ENCODE assay signal across 8 cellular contexts in the genomic region with DNA sequence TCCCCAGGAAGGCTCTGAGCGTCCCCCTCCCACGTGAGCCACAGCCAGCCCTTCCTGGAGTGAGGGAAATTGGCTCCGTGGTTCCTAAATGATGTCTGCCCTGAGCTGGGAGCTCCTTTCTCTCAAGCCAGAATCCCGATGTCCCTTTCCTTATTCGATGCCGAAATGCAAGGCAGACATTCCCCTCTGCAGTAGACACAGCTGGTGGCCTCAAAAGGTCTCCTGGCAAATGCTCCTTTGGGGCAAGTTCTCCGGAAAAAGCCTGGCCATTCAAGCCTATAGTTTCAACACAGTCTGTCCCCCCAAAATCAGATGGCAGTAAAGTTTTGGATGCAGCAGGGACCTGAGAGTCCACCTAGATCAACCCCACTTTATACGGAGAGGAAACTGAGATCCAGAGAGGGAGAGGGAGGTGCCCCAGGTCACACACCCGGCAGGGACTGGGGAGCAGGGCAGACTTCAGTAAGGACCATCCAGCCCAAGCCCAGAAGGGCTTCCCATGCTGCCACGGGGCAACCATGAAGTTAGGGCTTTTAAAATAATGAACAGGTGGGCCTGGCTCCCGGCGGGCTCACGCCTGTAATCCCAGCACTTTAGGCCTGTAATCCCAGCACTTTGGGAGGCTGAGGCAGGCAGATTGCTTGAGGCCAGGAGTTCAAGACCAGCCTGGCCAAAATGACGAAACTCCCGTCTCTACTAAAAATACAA.
DNase-seq lines count a peak whose midpoint lies in the region; ATAC-seq lines count a peak whose summit lies in the region.

No MANE protein-coding gene starts in this region.

- H3K9me3 Mint-ChIP-seq in activated T-cell treated with anti-CD3 and anti-CD28 coated beads, Interleukin-2, amount 50 U/mL, for 4 hours = no peaks in the 10 kb centered on the region
- H3K9me3 Mint-ChIP-seq in activated CD4-positive, alpha-beta memory T cell treated with anti-CD3 and anti-CD28 coated beads, Interleukin-2, amount 10 ng/mL, durations not matched to agents 7 days and 5 days = no peaks in the 10 kb centered on the region

- no peaks in the 10 kb centered on the region for H3K36me3 Mint-ChIP-seq in activated T-cell treated with anti-CD3 and anti-CD28 coated beads, Interleukin-2, amount 50 U/mL, for 4 hours (ENCODE audit: insufficient read depth)
- H3K36me3 Mint-ChIP-seq in activated CD4-positive, alpha-beta memory T cell treated with anti-CD3 and anti-CD28 coated beads, Interleukin-2, amount 10 ng/mL, durations not matched to agents 7 days and 5 days (ENCODE audit: low read depth) = no peaks in the 10 kb centered on the region

- peaks cover 19% of the 10 kb centered on the region; the same call in 1 of the 2 replicates for H3K4me1 ChIP-seq in iPS-20b (ENCODE audit: insufficient read depth, low read length)

- H3K9me3 ChIP-seq in iPS-20b (ENCODE audit: insufficient read depth, low read depth, low read length) = no peaks in the 10 kb centered on the region

- H3K27me3 ChIP-seq in iPS-20b (ENCODE audit: insufficient read depth, low read length) = no peaks in the 10 kb centered on the region

- peak overlapping the region; percentile 84 for H3K4me3 Mint-ChIP-seq in activated T-cell treated with anti-CD3 and anti-CD28 coated beads, Interleukin-2, amount 50 U/mL, for 4 hours
- H3K4me3 Mint-ChIP-seq in activated CD4-positive, alpha-beta memory T cell treated with anti-CD3 and anti-CD28 coated beads, Interleukin-2, amount 10 ng/mL, durations not matched to agents 7 days and 5 days = peak overlapping the region; percentile 82

- H3K9ac ChIP-seq in iPS-20b (ENCODE audit: low read depth, low read length) = peak overlapping the region; percentile 90

- no peak overlapping the region for H3K27ac Mint-ChIP-seq in activated CD4-positive, alpha-beta memory T cell treated with anti-CD3 and anti-CD28 coated beads, Interleukin-2, amount 10 ng/mL, durations not matched to agents 7 days and 5 days

- no peak for ATAC-seq in activated T-cell treated with anti-CD3 and anti-CD28 coated beads, Interleukin-2, amount 50 U/mL, for 4 hours
- ATAC-seq in GM19328 (IDR thresholded peaks at IDR 0.05; ENCODE audit: unreplicated experiment) (no peak), GM21723 (IDR thresholded peaks at IDR 0.05; ENCODE audit: unreplicated experiment) (no peak)

- peak overlapping the region; percentile 67 for H3K4me3 ChIP-seq in iPS-20b (ENCODE audit: low read length)

- no peaks in the 10 kb centered on the region for H3K27me3 Mint-ChIP-seq in activated T-cell treated with anti-CD3 and anti-CD28 coated beads, Interleukin-2, amount 50 U/mL, for 4 hours (ENCODE audit: low read depth)
- H3K27me3 Mint-ChIP-seq in activated CD4-positive, alpha-beta memory T cell treated with anti-CD3 and anti-CD28 coated beads, Interleukin-2, amount 10 ng/mL, durations not matched to agents 7 days and 5 days = peaks cover 7% of the 10 kb centered on the region

- H3K4me1 Mint-ChIP-seq in activated T-cell treated with anti-CD3 and anti-CD28 coated beads, Interleukin-2, amount 50 U/mL, for 4 hours (ENCODE audit: low read depth) = peaks cover 8% of the 10 kb centered on the region
- peaks cover 10% of the 10 kb centered on the region for H3K4me1 Mint-ChIP-seq in activated CD4-positive, alpha-beta memory T cell treated with anti-CD3 and anti-CD28 coated beads, Interleukin-2, amount 10 ng/mL, durations not matched to agents 7 days and 5 days

- POLR2A ChIA-PET in activated CD4-positive, alpha-beta memory T cell treated with anti-CD3 and anti-CD28 coated beads, Interleukin-2, amount 10 ng/mL, durations not matched to agents 7 days and 5 days (lab: Charles Lee) = interaction anchor here (1.6 kb wide), 1 partner anchor 22 kb away, joined by 5 read pairs; no protein-coding TSS in a partner anchor

- no peak for DNase-seq in activated T-cell treated with anti-CD3 and anti-CD28 coated beads, Interleukin-2, amount 50 U/mL, for 4 hours
- DNase-seq in activated T-cell treated with anti-CD3 and anti-CD28 coated beads for 4 hours (no peak), superior temporal gyrus (ENCODE audit: extremely low spot score) (peak; percentile 47), NCI-H1436 (lab: John Stamatoyannopoulos, UW) (no peak)
- no peak for DNase-seq in activated CD4-positive, alpha-beta memory T cell treated with anti-CD3 and anti-CD28 coated beads, Interleukin-2, amount 10 ng/mL, durations not matched to agents 7 days and 5 days

- CTCF ChIA-PET in activated CD4-positive, alpha-beta memory T cell treated with anti-CD3 and anti-CD28 coated beads, Interleukin-2, amount 10 ng/mL, durations not matched to agents 7 days and 5 days (lab: Charles Lee) = no interaction called here

- peaks cover 7% of the 10 kb centered on the region for H3K36me3 ChIP-seq in iPS-20b (ENCODE audit: insufficient read depth, low read depth, low read length)

- H3K27ac ChIP-seq in iPS-20b (ENCODE audit: low read length) = peak overlapping the region; percentile 97
